33 cellular contexts compared by ENCODE assay signal in the genomic region with DNA sequence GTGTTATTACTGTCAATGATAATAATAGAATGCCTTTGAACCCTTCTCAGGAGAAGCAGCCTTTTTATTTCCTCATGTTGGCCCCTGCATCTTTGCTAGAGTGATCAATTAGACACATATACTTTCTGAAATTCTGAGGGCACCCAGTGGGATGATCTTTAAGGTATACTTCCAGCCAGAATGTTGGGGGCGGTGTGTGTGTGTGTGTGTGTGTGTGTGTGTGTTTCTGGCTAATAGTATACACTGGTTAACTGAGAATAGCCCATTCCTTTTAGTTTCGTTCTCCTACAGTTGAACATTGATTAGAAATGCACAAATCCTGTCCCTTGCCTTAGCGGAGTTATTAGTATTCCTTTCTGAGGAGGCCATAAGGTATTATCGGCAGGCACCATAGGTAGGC.
"Had no signal": no experiment of that assay in that cellular context is flagged by ENCODE, and none has a peak within 500 bp of the region (broad histone marks: within the 10 kb centered on the region; RNA-seq: fewer than 3 reads in every experiment).

No MANE protein-coding gene starts in this region.

- H3K9me3 Mint-ChIP-seq: activated CD4-positive, alpha-beta memory T cell treated with anti-CD3 and anti-CD28 coated beads, Interleukin-2, amount 10 ng/mL, durations not matched to agents 7 days and 5 days; activated naive CD4-positive, alpha-beta T cell treated with anti-CD3 and anti-CD28 coated beads, Interleukin-2, amount 10 ng/mL, durations not matched to agents 7 days and 5 days; activated naive CD8-positive, alpha-beta T cell treated with anti-CD3 and anti-CD28 coated beads, Interleukin-2, amount 50 U/mL, for 24 hours; T-cell had no signal

- H3K9me3 ChIP-seq: MG63, Peyer's patch, SJSA1, SK-N-SH had no signal

- H3K4me2 ChIP-seq: SK-N-SH had no signal

- H3K4me3 Mint-ChIP-seq: activated CD4-positive, alpha-beta memory T cell treated with anti-CD3 and anti-CD28 coated beads, Interleukin-2, amount 10 ng/mL, durations not matched to agents 7 days and 5 days; activated CD8-positive, alpha-beta memory T cell treated with anti-CD3 and anti-CD28 coated beads, Interleukin-2, amount 10 ng/mL, durations not matched to agents 7 days and 5 days; activated naive CD4-positive, alpha-beta T cell treated with anti-CD3 and anti-CD28 coated beads, Interleukin-2, amount 10 ng/mL, durations not matched to agents 7 days and 5 days; activated naive CD8-positive, alpha-beta T cell; activated naive CD8-positive, alpha-beta T cell treated with anti-CD3 and anti-CD28 coated beads, Interleukin-2, amount 50 U/mL, for 24 hours; T-cell had no signal

- ATAC-seq: activated CD8-positive, alpha-beta memory T cell treated with anti-CD3 and anti-CD28 coated beads, Interleukin-2, amount 10 ng/mL, durations not matched to agents 7 days and 5 days; activated naive CD8-positive, alpha-beta T cell treated with anti-CD3 and anti-CD28 coated beads, Interleukin-2, amount 50 U/mL, for 24 hours; T-cell had no signal

- H3K27ac ChIP-seq: brain microvascular endothelial cell, Peyer's patch, SJSA1, WERI-Rb-1 had no signal

- H3K4me1 Mint-ChIP-seq: activated naive CD4-positive, alpha-beta T cell treated with anti-CD3 and anti-CD28 coated beads, Interleukin-2, amount 10 ng/mL, durations not matched to agents 7 days and 5 days had no signal

- H3K27me3 ChIP-seq: MG63, SJSA1 had no signal

- H3K9ac ChIP-seq: SK-N-SH had no signal

- H3K36me3 Mint-ChIP-seq: activated CD8-positive, alpha-beta memory T cell treated with anti-CD3 and anti-CD28 coated beads, Interleukin-2, amount 10 ng/mL, durations not matched to agents 7 days and 5 days; activated naive CD4-positive, alpha-beta T cell treated with anti-CD3 and anti-CD28 coated beads, Interleukin-2, amount 10 ng/mL, durations not matched to agents 7 days and 5 days; activated naive CD8-positive, alpha-beta T cell; T-cell had no signal

- H3K27me3 Mint-ChIP-seq: activated naive CD8-positive, alpha-beta T cell; T-cell had no signal

- H3K4me3 ChIP-seq: MG63, Peyer's patch, SJSA1 had no signal

- H3K36me3 ChIP-seq: brain microvascular endothelial cell, MG63, Peyer's patch, SJSA1, WERI-Rb-1 had no signal

- DNase-seq: activated CD4-positive, alpha-beta memory T cell treated with anti-CD3 and anti-CD28 coated beads, Interleukin-2, amount 10 ng/mL, durations not matched to agents 7 days and 5 days; activated CD4-positive, alpha-beta T cell treated with anti-CD3 and anti-CD28 coated beads for 1 hour; activated CD4-positive, alpha-beta T cell treated with anti-CD3 and anti-CD28 coated beads for 48 hours; activated CD4-positive, CD25-positive, alpha-beta regulatory T cell; activated CD8-positive, alpha-beta memory T cell treated with anti-CD3 and anti-CD28 coated beads for 24 hours; activated CD8-positive, alpha-beta memory T cell treated with anti-CD3 and anti-CD28 coated beads, Interleukin-2, amount 10 ng/mL, durations not matched to agents 7 days and 5 days; activated CD8-positive, alpha-beta memory T cell treated with anti-CD3 and anti-CD28 coated beads, Interleukin-2, amount 50 U/mL, for 48 hours; activated effector memory CD4-positive, alpha-beta T cell treated with Interleukin-2 at 50 U/mL for 16 hours; activated naive CD4-positive, alpha-beta T cell treated with anti-CD3 and anti-CD28 coated beads, Interleukin-2, amount 10 ng/mL, durations not matched to agents 7 days and 5 days; activated naive CD8-positive, alpha-beta T cell treated with anti-CD3 and anti-CD28 coated beads, Interleukin-2, amount 50 U/mL, for 24 hours; activated T-cell treated with anti-CD3 and anti-CD28 coated beads, Interleukin-2, amount 50 U/mL, for 48 hours; anterior cingulate cortex; brain microvascular endothelial cell; central memory CD4-positive, alpha-beta T cell; Kasumi-1; MG63; NCI-H1048; NCI-H1105 treated with DMSO at 0.1 percent for 48 hours; NCI-H1436 treated with DMSO at 0.1 percent for 48 hours; NCI-H1694 treated with DMSO at 0.1 percent for 48 hours; NCI-H2029; NCI-H345; NCI-H524 treated with DMSO at 0.1 percent for 48 hours; Peyer's patch; RPMI8226; SHP77 treated with DMSO at 0.1 percent for 48 hours; SK-N-SH; T-cell; T-helper 2 cell; T-helper 9 cell; WERI-Rb-1 had no signal

- H3K27ac Mint-ChIP-seq: activated CD4-positive, alpha-beta memory T cell treated with anti-CD3 and anti-CD28 coated beads, Interleukin-2, amount 10 ng/mL, durations not matched to agents 7 days and 5 days; activated CD8-positive, alpha-beta memory T cell treated with anti-CD3 and anti-CD28 coated beads, Interleukin-2, amount 10 ng/mL, durations not matched to agents 7 days and 5 days; activated naive CD4-positive, alpha-beta T cell treated with anti-CD3 and anti-CD28 coated beads, Interleukin-2, amount 10 ng/mL, durations not matched to agents 7 days and 5 days; activated naive CD8-positive, alpha-beta T cell; activated naive CD8-positive, alpha-beta T cell treated with anti-CD3 and anti-CD28 coated beads, Interleukin-2, amount 50 U/mL, for 24 hours had no signal
